ENCODE assay signal across 22 cellular contexts in the genomic region with DNA sequence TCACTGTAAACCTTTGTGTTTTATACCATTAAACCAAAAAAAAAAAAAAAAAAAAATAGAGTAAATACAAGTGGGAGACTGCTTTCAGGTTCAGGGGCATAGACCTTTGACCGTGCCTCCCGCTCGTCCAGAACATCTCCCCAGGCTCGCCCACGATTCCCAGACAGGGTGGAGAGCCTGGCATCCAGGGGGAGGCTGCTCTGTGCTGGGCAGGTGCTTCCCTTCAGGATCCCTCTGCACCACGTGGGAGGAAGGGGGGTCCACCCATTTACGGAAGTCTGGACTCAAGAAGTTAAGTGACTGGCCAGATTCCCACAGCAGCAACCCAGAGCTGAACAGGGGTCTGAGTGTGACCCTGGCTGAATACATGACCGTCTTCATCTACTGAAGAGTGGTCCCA.
DNase-seq lines count a peak whose midpoint lies in the region; ATAC-seq and TF ChIP-seq lines count a peak whose summit lies in the region.
"Had no signal": no experiment of that assay in that cellular context is flagged by ENCODE, and none has a peak within 500 bp of the region (broad histone marks: within the 10 kb centered on the region; RNA-seq: fewer than 3 reads in every experiment).

No MANE protein-coding gene starts in this region.

- no peak for TF ChIP-seq EP300 in stomach (IDR thresholded peaks at IDR 0.05)

- 52 to 67% (median 56%) methylated on average over 8 of the region's 8 CpGs for WGBS in heart left ventricle, 4 donors
- 28% methylated on average over 5 of the region's 8 CpGs for WGBS in right lobe of liver (ENCODE audit: insufficient coverage, low coverage, low lambda C conversion rate, missing lambda C conversion rate)
- WGBS in stomach, 5 donors: 56 to 81% (median 74%) methylated on average over 7 to 8 of the region's 8 CpGs

- no peaks in the 10 kb centered on the region for H3K9me3 ChIP-seq in heart left ventricle
- no peaks in the 10 kb centered on the region for H3K9me3 ChIP-seq in right lobe of liver
- no peaks in the 10 kb centered on the region for H3K9me3 ChIP-seq in stomach
- H3K9me3 ChIP-seq: Peyer's patch, SJSA1 had no signal

- intact Hi-C loops in heart left ventricle (cut with DNase I): loop anchor here in 1 of 10 donors (10.0 kb wide), 1 partner anchor 84 kb away; no protein-coding TSS in a partner anchor
- intact Hi-C loops in Right ventricle myocardium superior (cut with DNase I): loop anchor here (5.0 kb wide), 1 partner anchor 71 kb away; no protein-coding TSS in a partner anchor
- intact Hi-C loops in dorsolateral prefrontal cortex (cut with DNase I): loop anchor here (2.0 to 5.0 kb wide), 2 partner anchors 86 kb away; no protein-coding TSS in a partner anchor
- intact Hi-C loops in right lobe of liver (cut with DNase I): loop anchor here in 1 of 2 donors (10.0 kb wide), 1 partner anchor 184 kb away; no protein-coding TSS in a partner anchor
- intact Hi-C loops in stomach (cut with DNase I; ENCODE audit: low total_unique reads): no loop called here

- no peak overlapping the region for H3K27ac ChIP-seq in heart left ventricle
- peak overlapping the region in 51 of 59 donors; percentile 4 to 92 (median 82) for H3K27ac ChIP-seq in dorsolateral prefrontal cortex
- H3K27ac ChIP-seq in right lobe of liver: no peak overlapping the region
- peak overlapping the region; percentile 69 for H3K27ac ChIP-seq in substantia nigra (ENCODE audit: low read depth, low read length, poor library complexity, severe bottlenecking)
- no peak overlapping the region for H3K27ac ChIP-seq in stomach
- H3K27ac ChIP-seq: 22Rv1, Peyer's patch, SJSA1 had no signal

- DNase-seq in heart left ventricle (peak in 1 of 5 donors; percentile 55), Right ventricle myocardium superior (no peak), dorsolateral prefrontal cortex (peak in 1 of 10 donors; percentile 27), right lobe of liver (no peak), substantia nigra (lab: John Stamatoyannopoulos, UW) (peak in 1 of 49 donors; percentile 54), stomach (no peak), NCI-H2107 (lab: John Stamatoyannopoulos, UW) (no peak), islet precursor cell (no peak)
- DNase-seq: ACHN; CD8-positive, alpha-beta T cell; DND-41; HCEC 1CT; Karpas-422; MV-4-11; NCI-H1105 treated with DMSO at 0.1 percent for 48 hours; NCI-H2081; NCI-H2171 treated with DMSO at 0.1 percent for 48 hours; NCI-H526; Peyer's patch had no signal

- TF ChIP-seq CTCF in heart left ventricle (IDR thresholded peaks at IDR 0.05): no peak
- no peak for TF ChIP-seq CTCF in dorsolateral prefrontal cortex (IDR thresholded peaks at IDR 0.05 in 54 of 56, conservative IDR thresholded peaks at IDR 0.05 in 2 of 56; ENCODE audit: low read depth in 1 of 56, partially characterized antibody in 56 of 56)
- TF ChIP-seq CTCF in right lobe of liver (IDR thresholded peaks at IDR 0.05): no peak
- TF ChIP-seq CTCF in stomach (IDR thresholded peaks at IDR 0.05): no peak

- H3K36me3 ChIP-seq in heart left ventricle (peaks cover 0 to 15% (median 7%) of the 10 kb centered on the region in 9 donors), right lobe of liver (peaks cover 0 to 7% (median 0%) of the 10 kb centered on the region in 4 donors), stomach (peaks cover 6 to 37% (median 24%) of the 10 kb centered on the region in 4 donors)
- H3K36me3 ChIP-seq: Peyer's patch, SJSA1 had no signal

- H3K4me1 ChIP-seq in heart left ventricle (peaks cover 0 to 6% (median 1%) of the 10 kb centered on the region in 12 donors), right lobe of liver (no peaks in the 10 kb centered on the region), stomach (peaks cover 0 to 19% (median 6%) of the 10 kb centered on the region in 4 donors)
- H3K4me1 ChIP-seq: Peyer's patch, SJSA1 had no signal

- no peaks in the 10 kb centered on the region for H3K27me3 ChIP-seq in heart left ventricle
- no peaks in the 10 kb centered on the region for H3K27me3 ChIP-seq in dorsolateral prefrontal cortex
- H3K27me3 ChIP-seq in right lobe of liver: no peaks in the 10 kb centered on the region
- H3K27me3 ChIP-seq in stomach: no peaks in the 10 kb centered on the region
- H3K27me3 ChIP-seq: Peyer's patch, SJSA1 had no signal

- peak; percentile 44 to 72 (median 63) for ATAC-seq in heart left ventricle
- ATAC-seq in Right ventricle myocardium superior (ENCODE audit: poor library complexity): no peak
- peak in 3 of 4 donors; percentile 22 to 78 (median 23) for ATAC-seq in right lobe of liver
- ATAC-seq: CD8-positive, alpha-beta T cell; GM23338 had no signal

- TF ChIP-seq POLR2A in heart left ventricle (IDR thresholded peaks at IDR 0.05) (no peak), right lobe of liver (IDR thresholded peaks at IDR 0.05) (no peak), stomach (IDR thresholded peaks at IDR 0.05) (no peak)

- no peak overlapping the region for H3K4me3 ChIP-seq in heart left ventricle
- no peak overlapping the region for H3K4me3 ChIP-seq in dorsolateral prefrontal cortex
- no peak overlapping the region for H3K4me3 ChIP-seq in right lobe of liver
- H3K4me3 ChIP-seq in stomach: no peak overlapping the region
- H3K4me3 ChIP-seq: GM23338, Peyer's patch, SJSA1 had no signal

Comparison
In these comparisons a context has a peak if more than half of its experiments do, and no peak if none do; other contexts are left out.
1. H3K27ac ChIP-seq: peak in dorsolateral prefrontal cortex (51 of 59) and substantia nigra (single experiment); none in heart left ventricle (0 of 12), right lobe of liver (0 of 3) and stomach (0 of 5).